Comparison of ENCODE assay signal across 1 cellular context in the genomic region with DNA sequence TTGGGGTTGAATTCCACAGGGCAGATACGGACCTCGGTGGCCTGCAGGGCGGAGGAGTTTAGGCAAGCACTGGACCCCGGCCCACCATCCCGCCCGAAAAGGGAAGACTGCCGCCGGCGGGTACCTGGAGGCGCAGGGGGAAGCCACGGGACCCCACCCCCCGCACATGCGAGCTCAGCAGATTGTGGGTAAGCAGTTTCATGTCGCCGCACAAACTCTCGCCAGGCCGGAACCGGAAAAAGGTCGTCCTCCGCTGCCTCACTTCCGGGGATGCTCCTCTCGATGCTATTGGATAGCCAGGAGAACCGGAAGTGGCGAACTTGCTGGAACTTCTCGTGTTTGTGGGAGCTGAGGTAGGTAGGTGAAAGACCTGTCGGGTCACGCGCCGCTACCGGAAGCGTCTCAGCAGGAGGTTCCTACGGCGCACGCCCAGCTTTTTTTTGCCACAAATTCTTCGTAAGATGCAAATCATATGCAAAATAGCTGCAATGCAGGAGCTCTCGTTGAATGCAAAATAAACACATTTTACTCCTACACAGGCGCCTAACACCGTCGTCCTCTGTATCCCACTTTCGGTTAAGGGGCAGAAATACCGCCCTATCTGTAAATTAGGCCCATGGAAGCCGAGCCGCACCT.
TF ChIP-seq lines count a peak whose summit lies in the region.

A gene (minus strand): TSS at position 235 of the 636 bp plus-strand sequence. CDS start 33 bp downstream, at position 202.

TF ChIP-seq in K562, 482 proteins besides CTCF, POLR2A, EP300 and RAD21 (continued from another document and continues in another):
- TF ChIP-seq, protein P1, sequence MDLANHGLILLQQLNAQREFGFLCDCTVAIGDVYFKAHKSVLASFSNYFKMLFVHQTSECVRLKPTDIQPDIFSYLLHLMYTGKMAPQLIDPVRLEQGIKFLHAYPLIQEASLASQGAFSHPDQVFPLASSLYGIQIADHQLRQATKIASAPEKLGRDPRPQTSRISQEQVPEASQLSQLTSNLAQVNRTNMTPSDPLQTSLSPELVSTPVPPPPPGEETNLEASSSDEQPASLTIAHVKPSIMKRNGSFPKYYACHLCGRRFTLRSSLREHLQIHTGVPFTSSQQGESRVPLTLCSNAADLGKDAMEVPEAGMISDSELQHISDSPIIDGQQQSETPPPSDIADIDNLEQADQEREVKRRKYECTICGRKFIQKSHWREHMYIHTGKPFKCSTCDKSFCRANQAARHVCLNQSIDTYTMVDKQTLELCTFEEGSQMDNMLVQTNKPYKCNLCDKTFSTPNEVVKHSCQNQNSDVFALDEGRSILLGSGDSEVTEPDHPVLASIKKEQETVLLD (IDR thresholded peaks at IDR 0.05): 0 out of 2 replicates have a peak, but pooled peaks have one; percentile 46
- TF ChIP-seq ZNF24 (IDR thresholded peaks at IDR 0.05) (no peak), KDM5B (IDR thresholded peaks at IDR 0.05; ENCODE audit: insufficient replicate concordance, low read depth, low read length) (peak; percentile 56), SPI1 (IDR thresholded peaks at IDR 0.05; ENCODE audit: borderline replicate concordance, low read depth, low read length) (0 out of 2 replicates have a peak, but pooled peaks have one; percentile 53), RBM39 (optimal IDR thresholded peaks at IDR 0.05; ENCODE audit: low read depth, low read length) (no peak), ZNF830 (CRISPR knock-in tag; IDR thresholded peaks at IDR 0.05) (0 out of 2 replicates have a peak, but pooled peaks have one; percentile 10), PTRF (tag; IDR thresholded peaks at IDR 0.05) (no peak), MAFF (IDR thresholded peaks at IDR 0.05; ENCODE audit: low read length) (peak; percentile 55), JUNB (CRISPR knock-in tag; conservative IDR thresholded peaks at IDR 0.05) (no peak), SUPT5H (IDR thresholded peaks at IDR 0.05) (peak; percentile 88), ZNF384 (IDR thresholded peaks at IDR 0.05; ENCODE audit: low read depth, low read length) (peak; percentile 81), C11orf30 (IDR thresholded peaks at IDR 0.05; ENCODE audit: low read depth) (peak; percentile 97), ZNF77 (CRISPR knock-in tag; IDR thresholded peaks at IDR 0.05) (0 out of 2 replicates have a peak, but pooled peaks have one; percentile 54), ZNF174 (CRISPR knock-in tag; IDR thresholded peaks at IDR 0.05) (no peak), POLR2H (tag; IDR thresholded peaks at IDR 0.05; ENCODE audit: low read depth) (peak; percentile 78), NR2C2 (CRISPR knock-in tag; IDR thresholded peaks at IDR 0.05) (no peak; the same call in 1 of the 2 replicates), NR2C2 (tag; IDR thresholded peaks at IDR 0.05) (peak; percentile 88), MTA1 (IDR thresholded peaks at IDR 0.05; ENCODE audit: borderline replicate concordance) (no peak)
- TF ChIP-seq, protein P2, sequence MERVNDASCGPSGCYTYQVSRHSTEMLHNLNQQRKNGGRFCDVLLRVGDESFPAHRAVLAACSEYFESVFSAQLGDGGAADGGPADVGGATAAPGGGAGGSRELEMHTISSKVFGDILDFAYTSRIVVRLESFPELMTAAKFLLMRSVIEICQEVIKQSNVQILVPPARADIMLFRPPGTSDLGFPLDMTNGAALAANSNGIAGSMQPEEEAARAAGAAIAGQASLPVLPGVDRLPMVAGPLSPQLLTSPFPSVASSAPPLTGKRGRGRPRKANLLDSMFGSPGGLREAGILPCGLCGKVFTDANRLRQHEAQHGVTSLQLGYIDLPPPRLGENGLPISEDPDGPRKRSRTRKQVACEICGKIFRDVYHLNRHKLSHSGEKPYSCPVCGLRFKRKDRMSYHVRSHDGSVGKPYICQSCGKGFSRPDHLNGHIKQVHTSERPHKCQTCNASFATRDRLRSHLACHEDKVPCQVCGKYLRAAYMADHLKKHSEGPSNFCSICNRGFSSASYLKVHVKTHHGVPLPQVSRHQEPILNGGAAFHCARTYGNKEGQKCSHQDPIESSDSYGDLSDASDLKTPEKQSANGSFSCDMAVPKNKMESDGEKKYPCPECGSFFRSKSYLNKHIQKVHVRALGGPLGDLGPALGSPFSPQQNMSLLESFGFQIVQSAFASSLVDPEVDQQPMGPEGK (CRISPR knock-in tag; IDR thresholded peaks at IDR 0.05; ENCODE audit: borderline replicate concordance): no peak
- TF ChIP-seq, protein P3, sequence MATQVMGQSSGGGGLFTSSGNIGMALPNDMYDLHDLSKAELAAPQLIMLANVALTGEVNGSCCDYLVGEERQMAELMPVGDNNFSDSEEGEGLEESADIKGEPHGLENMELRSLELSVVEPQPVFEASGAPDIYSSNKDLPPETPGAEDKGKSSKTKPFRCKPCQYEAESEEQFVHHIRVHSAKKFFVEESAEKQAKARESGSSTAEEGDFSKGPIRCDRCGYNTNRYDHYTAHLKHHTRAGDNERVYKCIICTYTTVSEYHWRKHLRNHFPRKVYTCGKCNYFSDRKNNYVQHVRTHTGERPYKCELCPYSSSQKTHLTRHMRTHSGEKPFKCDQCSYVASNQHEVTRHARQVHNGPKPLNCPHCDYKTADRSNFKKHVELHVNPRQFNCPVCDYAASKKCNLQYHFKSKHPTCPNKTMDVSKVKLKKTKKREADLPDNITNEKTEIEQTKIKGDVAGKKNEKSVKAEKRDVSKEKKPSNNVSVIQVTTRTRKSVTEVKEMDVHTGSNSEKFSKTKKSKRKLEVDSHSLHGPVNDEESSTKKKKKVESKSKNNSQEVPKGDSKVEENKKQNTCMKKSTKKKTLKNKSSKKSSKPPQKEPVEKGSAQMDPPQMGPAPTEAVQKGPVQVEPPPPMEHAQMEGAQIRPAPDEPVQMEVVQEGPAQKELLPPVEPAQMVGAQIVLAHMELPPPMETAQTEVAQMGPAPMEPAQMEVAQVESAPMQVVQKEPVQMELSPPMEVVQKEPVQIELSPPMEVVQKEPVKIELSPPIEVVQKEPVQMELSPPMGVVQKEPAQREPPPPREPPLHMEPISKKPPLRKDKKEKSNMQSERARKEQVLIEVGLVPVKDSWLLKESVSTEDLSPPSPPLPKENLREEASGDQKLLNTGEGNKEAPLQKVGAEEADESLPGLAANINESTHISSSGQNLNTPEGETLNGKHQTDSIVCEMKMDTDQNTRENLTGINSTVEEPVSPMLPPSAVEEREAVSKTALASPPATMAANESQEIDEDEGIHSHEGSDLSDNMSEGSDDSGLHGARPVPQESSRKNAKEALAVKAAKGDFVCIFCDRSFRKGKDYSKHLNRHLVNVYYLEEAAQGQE (CRISPR knock-in tag; IDR thresholded peaks at IDR 0.05; ENCODE audit: low read depth): no peak
- TF ChIP-seq, protein P4, sequence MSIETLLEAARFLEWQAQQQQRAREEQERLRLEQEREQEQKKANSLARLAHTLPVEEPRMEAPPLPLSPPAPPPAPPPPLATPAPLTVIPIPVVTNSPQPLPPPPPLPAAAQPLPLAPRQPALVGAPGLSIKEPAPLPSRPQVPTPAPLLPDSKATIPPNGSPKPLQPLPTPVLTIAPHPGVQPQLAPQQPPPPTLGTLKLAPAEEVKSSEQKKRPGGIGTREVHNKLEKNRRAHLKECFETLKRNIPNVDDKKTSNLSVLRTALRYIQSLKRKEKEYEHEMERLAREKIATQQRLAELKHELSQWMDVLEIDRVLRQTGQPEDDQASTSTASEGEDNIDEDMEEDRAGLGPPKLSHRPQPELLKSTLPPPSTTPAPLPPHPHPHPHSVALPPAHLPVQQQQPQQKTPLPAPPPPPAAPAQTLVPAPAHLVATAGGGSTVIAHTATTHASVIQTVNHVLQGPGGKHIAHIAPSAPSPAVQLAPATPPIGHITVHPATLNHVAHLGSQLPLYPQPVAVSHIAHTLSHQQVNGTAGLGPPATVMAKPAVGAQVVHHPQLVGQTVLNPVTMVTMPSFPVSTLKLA (conservative IDR thresholded peaks at IDR 0.05): peak; percentile 78 to 89
- TF ChIP-seq, protein P5, sequence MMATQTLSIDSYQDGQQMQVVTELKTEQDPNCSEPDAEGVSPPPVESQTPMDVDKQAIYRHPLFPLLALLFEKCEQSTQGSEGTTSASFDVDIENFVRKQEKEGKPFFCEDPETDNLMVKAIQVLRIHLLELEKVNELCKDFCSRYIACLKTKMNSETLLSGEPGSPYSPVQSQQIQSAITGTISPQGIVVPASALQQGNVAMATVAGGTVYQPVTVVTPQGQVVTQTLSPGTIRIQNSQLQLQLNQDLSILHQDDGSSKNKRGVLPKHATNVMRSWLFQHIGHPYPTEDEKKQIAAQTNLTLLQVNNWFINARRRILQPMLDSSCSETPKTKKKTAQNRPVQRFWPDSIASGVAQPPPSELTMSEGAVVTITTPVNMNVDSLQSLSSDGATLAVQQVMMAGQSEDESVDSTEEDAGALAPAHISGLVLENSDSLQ (IDR thresholded peaks at IDR 0.05): peak; percentile 72
- TF ChIP-seq, protein P6, sequence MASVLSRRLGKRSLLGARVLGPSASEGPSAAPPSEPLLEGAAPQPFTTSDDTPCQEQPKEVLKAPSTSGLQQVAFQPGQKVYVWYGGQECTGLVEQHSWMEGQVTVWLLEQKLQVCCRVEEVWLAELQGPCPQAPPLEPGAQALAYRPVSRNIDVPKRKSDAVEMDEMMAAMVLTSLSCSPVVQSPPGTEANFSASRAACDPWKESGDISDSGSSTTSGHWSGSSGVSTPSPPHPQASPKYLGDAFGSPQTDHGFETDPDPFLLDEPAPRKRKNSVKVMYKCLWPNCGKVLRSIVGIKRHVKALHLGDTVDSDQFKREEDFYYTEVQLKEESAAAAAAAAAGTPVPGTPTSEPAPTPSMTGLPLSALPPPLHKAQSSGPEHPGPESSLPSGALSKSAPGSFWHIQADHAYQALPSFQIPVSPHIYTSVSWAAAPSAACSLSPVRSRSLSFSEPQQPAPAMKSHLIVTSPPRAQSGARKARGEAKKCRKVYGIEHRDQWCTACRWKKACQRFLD (CRISPR knock-in tag; IDR thresholded peaks at IDR 0.05): no peak
- TF ChIP-seq, protein P7, sequence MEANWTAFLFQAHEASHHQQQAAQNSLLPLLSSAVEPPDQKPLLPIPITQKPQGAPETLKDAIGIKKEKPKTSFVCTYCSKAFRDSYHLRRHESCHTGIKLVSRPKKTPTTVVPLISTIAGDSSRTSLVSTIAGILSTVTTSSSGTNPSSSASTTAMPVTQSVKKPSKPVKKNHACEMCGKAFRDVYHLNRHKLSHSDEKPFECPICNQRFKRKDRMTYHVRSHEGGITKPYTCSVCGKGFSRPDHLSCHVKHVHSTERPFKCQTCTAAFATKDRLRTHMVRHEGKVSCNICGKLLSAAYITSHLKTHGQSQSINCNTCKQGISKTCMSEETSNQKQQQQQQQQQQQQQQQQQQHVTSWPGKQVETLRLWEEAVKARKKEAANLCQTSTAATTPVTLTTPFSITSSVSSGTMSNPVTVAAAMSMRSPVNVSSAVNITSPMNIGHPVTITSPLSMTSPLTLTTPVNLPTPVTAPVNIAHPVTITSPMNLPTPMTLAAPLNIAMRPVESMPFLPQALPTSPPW (CRISPR knock-in tag; IDR thresholded peaks at IDR 0.05): peak; percentile 47; the same call in 1 of the 2 replicates
- TF ChIP-seq, protein P8, sequence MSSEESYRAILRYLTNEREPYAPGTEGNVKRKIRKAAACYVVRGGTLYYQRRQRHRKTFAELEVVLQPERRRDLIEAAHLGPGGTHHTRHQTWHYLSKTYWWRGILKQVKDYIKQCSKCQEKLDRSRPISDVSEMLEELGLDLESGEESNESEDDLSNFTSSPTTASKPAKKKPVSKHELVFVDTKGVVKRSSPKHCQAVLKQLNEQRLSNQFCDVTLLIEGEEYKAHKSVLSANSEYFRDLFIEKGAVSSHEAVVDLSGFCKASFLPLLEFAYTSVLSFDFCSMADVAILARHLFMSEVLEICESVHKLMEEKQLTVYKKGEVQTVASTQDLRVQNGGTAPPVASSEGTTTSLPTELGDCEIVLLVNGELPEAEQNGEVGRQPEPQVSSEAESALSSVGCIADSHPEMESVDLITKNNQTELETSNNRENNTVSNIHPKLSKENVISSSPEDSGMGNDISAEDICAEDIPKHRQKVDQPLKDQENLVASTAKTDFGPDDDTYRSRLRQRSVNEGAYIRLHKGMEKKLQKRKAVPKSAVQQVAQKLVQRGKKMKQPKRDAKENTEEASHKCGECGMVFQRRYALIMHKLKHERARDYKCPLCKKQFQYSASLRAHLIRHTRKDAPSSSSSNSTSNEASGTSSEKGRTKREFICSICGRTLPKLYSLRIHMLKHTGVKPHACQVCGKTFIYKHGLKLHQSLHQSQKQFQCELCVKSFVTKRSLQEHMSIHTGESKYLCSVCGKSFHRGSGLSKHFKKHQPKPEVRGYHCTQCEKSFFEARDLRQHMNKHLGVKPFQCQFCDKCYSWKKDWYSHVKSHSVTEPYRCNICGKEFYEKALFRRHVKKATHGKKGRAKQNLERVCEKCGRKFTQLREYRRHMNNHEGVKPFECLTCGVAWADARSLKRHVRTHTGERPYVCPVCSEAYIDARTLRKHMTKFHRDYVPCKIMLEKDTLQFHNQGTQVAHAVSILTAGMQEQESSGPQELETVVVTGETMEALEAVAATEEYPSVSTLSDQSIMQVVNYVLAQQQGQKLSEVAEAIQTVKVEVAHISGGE (CRISPR knock-in tag; IDR thresholded peaks at IDR 0.05): peak in 2 of 3 experiments; percentile 59 to 92; a peak in 3 of 6 replicates
- TF ChIP-seq, protein P9, sequence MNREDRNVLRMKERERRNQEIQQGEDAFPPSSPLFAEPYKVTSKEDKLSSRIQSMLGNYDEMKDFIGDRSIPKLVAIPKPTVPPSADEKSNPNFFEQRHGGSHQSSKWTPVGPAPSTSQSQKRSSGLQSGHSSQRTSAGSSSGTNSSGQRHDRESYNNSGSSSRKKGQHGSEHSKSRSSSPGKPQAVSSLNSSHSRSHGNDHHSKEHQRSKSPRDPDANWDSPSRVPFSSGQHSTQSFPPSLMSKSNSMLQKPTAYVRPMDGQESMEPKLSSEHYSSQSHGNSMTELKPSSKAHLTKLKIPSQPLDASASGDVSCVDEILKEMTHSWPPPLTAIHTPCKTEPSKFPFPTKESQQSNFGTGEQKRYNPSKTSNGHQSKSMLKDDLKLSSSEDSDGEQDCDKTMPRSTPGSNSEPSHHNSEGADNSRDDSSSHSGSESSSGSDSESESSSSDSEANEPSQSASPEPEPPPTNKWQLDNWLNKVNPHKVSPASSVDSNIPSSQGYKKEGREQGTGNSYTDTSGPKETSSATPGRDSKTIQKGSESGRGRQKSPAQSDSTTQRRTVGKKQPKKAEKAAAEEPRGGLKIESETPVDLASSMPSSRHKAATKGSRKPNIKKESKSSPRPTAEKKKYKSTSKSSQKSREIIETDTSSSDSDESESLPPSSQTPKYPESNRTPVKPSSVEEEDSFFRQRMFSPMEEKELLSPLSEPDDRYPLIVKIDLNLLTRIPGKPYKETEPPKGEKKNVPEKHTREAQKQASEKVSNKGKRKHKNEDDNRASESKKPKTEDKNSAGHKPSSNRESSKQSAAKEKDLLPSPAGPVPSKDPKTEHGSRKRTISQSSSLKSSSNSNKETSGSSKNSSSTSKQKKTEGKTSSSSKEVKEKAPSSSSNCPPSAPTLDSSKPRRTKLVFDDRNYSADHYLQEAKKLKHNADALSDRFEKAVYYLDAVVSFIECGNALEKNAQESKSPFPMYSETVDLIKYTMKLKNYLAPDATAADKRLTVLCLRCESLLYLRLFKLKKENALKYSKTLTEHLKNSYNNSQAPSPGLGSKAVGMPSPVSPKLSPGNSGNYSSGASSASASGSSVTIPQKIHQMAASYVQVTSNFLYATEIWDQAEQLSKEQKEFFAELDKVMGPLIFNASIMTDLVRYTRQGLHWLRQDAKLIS (CRISPR knock-in tag; IDR thresholded peaks at IDR 0.05): peak; percentile 92; the same call in 1 of the 2 replicates
